In genomic region chr4:142356797-142357196, GRCh38 we compare ENCODE assay signal across 20 cellular contexts.
DNase-seq lines count a peak whose midpoint lies in the region; ATAC-seq, FAIRE-seq and TF ChIP-seq lines count a peak whose summit lies in the region.
"Had no signal": no experiment of that assay in that cellular context is flagged by ENCODE, and none has a peak within 500 bp of the region (broad histone marks: within the 10 kb centered on the region; RNA-seq: fewer than 3 reads in every experiment).

No MANE protein-coding gene starts in this region.

- CTCF ChIA-PET in activated CD8-positive, alpha-beta memory T cell treated with anti-CD3 and anti-CD28 coated beads, Interleukin-2, amount 10 ng/mL, durations not matched to agents 7 days and 5 days (lab: Charles Lee): interaction anchor here (0.7 to 4.9 kb wide), 7 partner anchors 9 to 211 kb away, joined by 3 to 26 read pairs (median 5); no protein-coding TSS in a partner anchor
- CTCF ChIA-PET in Panc1 (lab: Charles Lee): no interaction called here
- CTCF ChIA-PET in PC-9 (lab: Charles Lee): no interaction called here

- 84 to 100% (median 95%) methylated on average over 1 of the region's 1 CpG for WGBS in small intestine, 3 donors

- H3F3A ChIP-seq in PC-9 (ENCODE audit: insufficient read depth, low read depth): 0 out of 2 replicates have a peak, but pooled peaks cover 3% of the 10 kb centered on the region

- peaks cover under 1% of the 10 kb centered on the region for H3K9me3 Mint-ChIP-seq in activated CD8-positive, alpha-beta memory T cell treated with anti-CD3 and anti-CD28 coated beads, Interleukin-2, amount 10 ng/mL, durations not matched to agents 7 days and 5 days (ENCODE audit: low read depth)
- peaks cover 1% of the 10 kb centered on the region for H3K9me3 Mint-ChIP-seq in activated naive CD8-positive, alpha-beta T cell (ENCODE audit: low read depth)
- H3K9me3 Mint-ChIP-seq: neural progenitor cell had no signal

- H3K27ac ChIP-seq in Panc1 (ENCODE audit: low read length) (peak overlapping the region; percentile 17; the same call in 1 of the 2 replicates), small intestine (ENCODE audit: low read depth in 1 of 2, low read length in 1 of 2) (no peak overlapping the region), PC-9 (no peak overlapping the region)
- H3K27ac ChIP-seq: A549, BLaER1, neural progenitor cell, upper lobe of left lung had no signal

- H3K36me3 ChIP-seq in Panc1 (ENCODE audit: control insufficient read depth, insufficient read depth, low read length): no peaks in the 10 kb centered on the region
- no peaks in the 10 kb centered on the region for H3K36me3 ChIP-seq in small intestine (ENCODE audit: control insufficient read depth in 2 of 2, insufficient read depth in 2 of 2, low read length in 2 of 2)
- H3K36me3 ChIP-seq in PC-9 (ENCODE audit: low read depth): no peaks in the 10 kb centered on the region
- H3K36me3 ChIP-seq: BLaER1, neural progenitor cell, upper lobe of left lung had no signal

- H3K27me3 ChIP-seq in Panc1 (ENCODE audit: control insufficient read depth, insufficient read depth, low read length) (no peaks in the 10 kb centered on the region), small intestine (ENCODE audit: control insufficient read depth in 2 of 2, insufficient read depth in 2 of 2, low read length in 2 of 2) (no peaks in the 10 kb centered on the region), PC-9 (ENCODE audit: insufficient read depth, low read depth) (no peaks in the 10 kb centered on the region)
- H3K27me3 ChIP-seq: BLaER1, neural progenitor cell, upper lobe of left lung had no signal

- H2AFZ ChIP-seq in PC-9: no peak overlapping the region
- H2AFZ ChIP-seq: neural progenitor cell had no signal

- H3K9me3 ChIP-seq in Panc1 (ENCODE audit: control insufficient read depth, insufficient read depth, low read depth, low read length): no peaks in the 10 kb centered on the region
- H3K9me3 ChIP-seq in small intestine (ENCODE audit: control insufficient read depth, low read depth): no peaks in the 10 kb centered on the region
- no peaks in the 10 kb centered on the region for H3K9me3 ChIP-seq in PC-9 (ENCODE audit: insufficient read depth, low read depth)
- H3K9me3 ChIP-seq: A549, BLaER1, upper lobe of left lung had no signal

- no peak overlapping the region for H3K4me3 ChIP-seq in Panc1 (ENCODE audit: low read depth in 2 of 2, low read length in 2 of 2)
- H3K4me3 ChIP-seq in retinal pigment epithelial cell (ENCODE audit: low read length): no peak overlapping the region
- H3K4me3 ChIP-seq in small intestine (ENCODE audit: low read depth in 1 of 2, low read length in 2 of 2): no peak overlapping the region
- no peak overlapping the region for H3K4me3 ChIP-seq in PC-9
- H3K4me3 ChIP-seq: A549, BLaER1, neural progenitor cell, upper lobe of left lung had no signal

- peak; percentile 53 for ATAC-seq in activated CD8-positive, alpha-beta memory T cell treated with anti-CD3 and anti-CD28 coated beads, Interleukin-2, amount 10 ng/mL, durations not matched to agents 7 days and 5 days
- no peak for ATAC-seq in Panc1
- no peak for ATAC-seq in HG03378 (IDR thresholded peaks at IDR 0.05; ENCODE audit: unreplicated experiment)
- ATAC-seq: A549; activated CD4-positive, CD25-positive, alpha-beta regulatory T cell treated with anti-CD3 and anti-CD28 coated beads, Interleukin-2, amount 50 U/mL, for 24 hours; left colon had no signal

- in situ Hi-C loops in Panc1 (cut with HindIII; ENCODE audit: low pct_unique_long_range_greater_than_20kb, low sequenced_read_pairs): no loop called here

- DNase-seq in activated CD8-positive, alpha-beta memory T cell treated with anti-CD3 and anti-CD28 coated beads, Interleukin-2, amount 10 ng/mL, durations not matched to agents 7 days and 5 days: no peak
- DNase-seq in activated CD8-positive, alpha-beta memory T cell treated with anti-CD3 and anti-CD28 coated beads, Interleukin-2, amount 50 U/mL, for 4 hours: no peak
- DNase-seq in Panc1 (ENCODE audit: low read depth, low spot score) (no peak), retinal pigment epithelial cell (ENCODE audit: low read depth) (no peak), small intestine (no peak), PC-9 (no peak)
- DNase-seq: caudate nucleus; left colon; NCI-H1694; OCI-M1; stimulated activated CD4-positive, alpha-beta T cell treated with anti-CD3 and anti-CD28 coated beads, Interleukin-2, amount 100 ng/mL, for 48 hours; T1000; upper lobe of left lung had no signal

- intact Hi-C loops in Panc1 (cut with micrococcal nuclease; ENCODE audit: unreplicated experiment) (loop anchor here (5.0 kb wide), 1 partner anchor 366 kb away; no protein-coding TSS in a partner anchor), PC-9 (cut with micrococcal nuclease; ENCODE audit: unreplicated experiment) (loop anchor here (10.0 kb wide), 2 partner anchors 48 to 232 kb away; no protein-coding TSS in a partner anchor)

- POLR2A ChIA-PET in Panc1 (lab: Charles Lee) (interaction anchor here (0.6 kb wide), 1 partner anchor 19 kb away, joined by 10 read pairs; no protein-coding TSS in a partner anchor), PC-9 (lab: Charles Lee; ENCODE audit: unreplicated experiment) (interaction anchor here (0.5 to 0.7 kb wide), 2 partner anchors 49 to 193 kb away, joined by 3 to 7 read pairs; no protein-coding TSS in a partner anchor)

- no peak for FAIRE-seq in small intestine (lab: Jason Lieb, UNC)
- FAIRE-seq: A549 had no signal

- TF ChIP-seq CTCF in Panc1 (IDR thresholded peaks at IDR 0.05) (no peak), retinal pigment epithelial cell (conservative IDR thresholded peaks at IDR 0.05; ENCODE audit: low read depth, low read length) (peak; percentile 4), PC-9 (conservative IDR thresholded peaks at IDR 0.05) (no peak)

- H3K36me3 Mint-ChIP-seq in activated CD8-positive, alpha-beta memory T cell treated with anti-CD3 and anti-CD28 coated beads, Interleukin-2, amount 10 ng/mL, durations not matched to agents 7 days and 5 days: peaks cover 3% of the 10 kb centered on the region
- peaks cover 12% of the 10 kb centered on the region for H3K36me3 Mint-ChIP-seq in activated naive CD8-positive, alpha-beta T cell
- H3K36me3 Mint-ChIP-seq: neural progenitor cell had no signal

- H3K9me2 ChIP-seq in PC-9 (ENCODE audit: insufficient read depth): no peaks in the 10 kb centered on the region

- no TSS peak for BruUV-seq in Panc1 (replicated peaks; lab: Mats Ljungman, UMichigan)
- no TSS peak for BruUV-seq in PC-9 (replicated peaks; lab: Mats Ljungman, UMichigan)

- H3K4me1 Mint-ChIP-seq in activated CD8-positive, alpha-beta memory T cell treated with anti-CD3 and anti-CD28 coated beads, Interleukin-2, amount 10 ng/mL, durations not matched to agents 7 days and 5 days: peaks cover 73% of the 10 kb centered on the region
- H3K4me1 Mint-ChIP-seq in activated naive CD8-positive, alpha-beta T cell (ENCODE audit: low read depth): peaks cover 92% of the 10 kb centered on the region
- H3K4me1 Mint-ChIP-seq: neural progenitor cell had no signal

- H3K27ac Mint-ChIP-seq in activated CD8-positive, alpha-beta memory T cell treated with anti-CD3 and anti-CD28 coated beads, Interleukin-2, amount 10 ng/mL, durations not matched to agents 7 days and 5 days: peak overlapping the region; percentile 83
- peak overlapping the region; percentile 96 for H3K27ac Mint-ChIP-seq in activated naive CD8-positive, alpha-beta T cell
- H3K27ac Mint-ChIP-seq: neural progenitor cell, progenitor cell of endocrine pancreas had no signal

- H3K4me2 ChIP-seq in PC-9: no peak overlapping the region
- H3K4me2 ChIP-seq: A549, BLaER1, neural progenitor cell had no signal

- peaks cover 3% of the 10 kb centered on the region; the same call in 1 of the 2 replicates for H3K79me2 ChIP-seq in PC-9 (ENCODE audit: low read depth)

- H3K4me1 ChIP-seq in Panc1 (ENCODE audit: control insufficient read depth, insufficient read depth, low read length) (peaks cover 11% of the 10 kb centered on the region; the same call in 1 of the 2 replicates), small intestine (ENCODE audit: control insufficient read depth in 2 of 2, insufficient read depth in 1 of 2, low read depth in 1 of 2, low read length in 1 of 2) (peaks cover 0 to 6% of the 10 kb centered on the region in 2 donors), PC-9 (replicated peaks; ENCODE audit: insufficient read depth) (peaks cover 10% of the 10 kb centered on the region)

- no peaks in the 10 kb centered on the region for H4K20me1 ChIP-seq in PC-9 (ENCODE audit: insufficient read depth)
- H4K20me1 ChIP-seq: BLaER1 had no signal

- H3K27me3 Mint-ChIP-seq in activated CD8-positive, alpha-beta memory T cell treated with anti-CD3 and anti-CD28 coated beads, Interleukin-2, amount 10 ng/mL, durations not matched to agents 7 days and 5 days: no peaks in the 10 kb centered on the region
- H3K27me3 Mint-ChIP-seq in activated naive CD8-positive, alpha-beta T cell: no peaks in the 10 kb centered on the region
- H3K27me3 Mint-ChIP-seq: progenitor cell of endocrine pancreas had no signal

- no peak overlapping the region for H3K4me3 Mint-ChIP-seq in activated CD8-positive, alpha-beta memory T cell treated with anti-CD3 and anti-CD28 coated beads, Interleukin-2, amount 10 ng/mL, durations not matched to agents 7 days and 5 days
- H3K4me3 Mint-ChIP-seq in activated naive CD8-positive, alpha-beta T cell: peak overlapping the region; percentile 27
- H3K4me3 Mint-ChIP-seq: neural progenitor cell had no signal
